Comparison of ENCODE assay signal across 1 cellular context in genomic region chr10:33335800-33336605, GRCh38.
TF ChIP-seq lines count a peak whose summit lies in the region.

No MANE protein-coding gene starts in this region.

TF ChIP-seq in GM12878, 131 proteins besides CTCF, POLR2A, EP300 and RAD21:
- TF ChIP-seq NR2F1 (conservative IDR thresholded peaks at IDR 0.05) (0 out of 2 replicates have a peak, but pooled peaks have one; percentile 25), HSF1 (IDR thresholded peaks at IDR 0.05; ENCODE audit: low read depth, low read length) (no peak)
